Comparison of ENCODE assay signal across 18 cellular contexts in genomic region chr2:239522740-239523119, GRCh38.
DNase-seq lines count a peak whose midpoint lies in the region; ATAC-seq and TF ChIP-seq lines count a peak whose summit lies in the region.
"Had no signal": no experiment of that assay in that cellular context is flagged by ENCODE, and none has a peak within 500 bp of the region (broad histone marks: within the 10 kb centered on the region; RNA-seq: fewer than 3 reads in every experiment).

No MANE protein-coding gene starts in this region.

- DNase-seq in right cardiac atrium, result peak in 2 of 3 donors; percentile 3 to 44
- DNase-seq in Right ventricle myocardium superior, result no peak
- DNase-seq in chondrocyte (ENCODE audit: low spot score), result peak; percentile 67
- peak; percentile 70 for DNase-seq in posterior vena cava (ENCODE audit: low spot score)
- no peak for DNase-seq in CD1c-positive myeloid dendritic cell (ENCODE audit: extremely low spot score)
- DNase-seq: C1 segment of cervical spinal cord, Calu3, DND-41, KBM-7, MG63, NCI-H1105 treated with DMSO at 0.1 percent for 48 hours, NCI-H146, NCI-H1930, NCI-H2107, NCI-H524 treated with DMSO at 0.1 percent for 48 hours, NCI-H774 had no signal

- no peaks in the 10 kb centered on the region for H3K4me1 Mint-ChIP-seq in chondrocyte (ENCODE audit: low read depth)

- H3K4me3 ChIP-seq in right cardiac atrium (ENCODE audit: low read length), result no peak overlapping the region
- H3K4me3 ChIP-seq: MG63 had no signal

- peaks cover 3% of the 10 kb centered on the region for H3K4me1 ChIP-seq in right cardiac atrium (ENCODE audit: control insufficient read depth, insufficient read depth, low read length)

- no peaks in the 10 kb centered on the region for H3K9me3 ChIP-seq in right cardiac atrium (ENCODE audit: control insufficient read depth, low read length)
- H3K9me3 ChIP-seq: MG63 had no signal

- 83% methylated on average over 12 of the region's 12 CpGs for WGBS in right cardiac atrium

- TF ChIP-seq CTCF in chondrocyte (IDR thresholded peaks at IDR 0.05), result no peak

- no peak for ATAC-seq in right cardiac atrium
- ATAC-seq in Right ventricle myocardium superior (ENCODE audit: poor library complexity), result no peak
- no peak for ATAC-seq in HG02852 (IDR thresholded peaks at IDR 0.05; ENCODE audit: unreplicated experiment)
- no peak for ATAC-seq in HG03196 (IDR thresholded peaks at IDR 0.05; ENCODE audit: unreplicated experiment)

- H3K27ac ChIP-seq in right cardiac atrium (ENCODE audit: low read length), result no peak overlapping the region

- H3K27me3 ChIP-seq in right cardiac atrium (ENCODE audit: control insufficient read depth, insufficient read depth), result no peaks in the 10 kb centered on the region
- H3K27me3 ChIP-seq: MG63 had no signal

- peaks cover 3% of the 10 kb centered on the region for H3K27me3 Mint-ChIP-seq in chondrocyte (ENCODE audit: low read depth)

- no peak overlapping the region for H3K4me3 Mint-ChIP-seq in chondrocyte (ENCODE audit: unreplicated experiment)

- H3K36me3 Mint-ChIP-seq in chondrocyte (ENCODE audit: low read depth), result no peaks in the 10 kb centered on the region

- no peaks in the 10 kb centered on the region for H3K9me3 Mint-ChIP-seq in chondrocyte (ENCODE audit: low read depth)

- no peak overlapping the region for H3K27ac Mint-ChIP-seq in chondrocyte (ENCODE audit: unreplicated experiment)

- intact Hi-C loops in right cardiac atrium (cut with DNase I), result no loop called here
- intact Hi-C loops in Right ventricle myocardium superior (cut with DNase I), result no loop called here
- intact Hi-C loops in posterior vena cava (cut with DNase I), result no loop called here

Comparison
In these comparisons a context has a peak if more than half of its experiments do, and no peak if none do; other contexts are left out.
1. DNase-seq: peak in right cardiac atrium (2 of 3), chondrocyte (single experiment) and posterior vena cava (single experiment); none in Right ventricle myocardium superior (single experiment) and CD1c-positive myeloid dendritic cell (single experiment).